In genomic region chr22:30423296-30423958, GRCh38 we compare ENCODE assay signal across 8 cellular contexts. TPM values are rescaled to one million over a fixed set of nuclear protein-coding genes. Genes with fewer than 3 reads are reported as not detected.
A peak's percentile ranks its signal among the peaks of the same experiment; 100 is the strongest.
DNase-seq lines count a peak whose midpoint lies in the region; ATAC-seq and TF ChIP-seq lines count a peak whose summit lies in the region.

No MANE protein-coding gene starts in this region.

- H3K27ac Mint-ChIP-seq in T-helper 17 cell = peak overlapping the region; percentile 97

- H3K4me1 ChIP-seq in right lobe of liver = peaks cover 0 to 73% (median 22%) of the 10 kb centered on the region in 4 donors

- H3K4me1 Mint-ChIP-seq in T-helper 17 cell = peaks cover 42% of the 10 kb centered on the region

- peak; percentile 34 for ATAC-seq in HG03175 (IDR thresholded peaks at IDR 0.05; ENCODE audit: unreplicated experiment)
- peak; percentile 1 for ATAC-seq in T-helper 17 cell
- peak; percentile 45 to 72 (median 66) for ATAC-seq in right lobe of liver

- H3K27me3 Mint-ChIP-seq in T-helper 17 cell = no peaks in the 10 kb centered on the region

- TF ChIP-seq CTCF in right lobe of liver (IDR thresholded peaks at IDR 0.05) = no peak

- peaks cover 0 to 25% (median 0%) of the 10 kb centered on the region in 4 donors for H3K36me3 ChIP-seq in right lobe of liver

- peak; percentile 84 for DNase-seq in activated effector memory CD4-positive, alpha-beta T cell treated with anti-CD3 and anti-CD28 coated beads, Interleukin-2, amount 50 U/mL, for 16 hours
- DNase-seq in activated effector memory CD4-positive, alpha-beta T cell treated with Interleukin-2 at 50 U/mL for 16 hours = no peak
- DNase-seq in T-helper 17 cell = peak; percentile 22 to 37 (median 27)
- DNase-seq in caudate nucleus (lab: John Stamatoyannopoulos, UW) = peak in 19 of 61 donors; percentile 39 to 77 (median 66)
- peak; percentile 63 to 93 (median 92) for DNase-seq in right lobe of liver
- DNase-seq in stimulated activated CD8-positive, alpha-beta memory T cell treated with anti-CD3 and anti-CD28 coated beads, Interleukin-4, amount 100 ng/mL, for 24 hours (ENCODE audit: low read depth) = peak; percentile 39
- no peak for DNase-seq in NCI-H128 (lab: John Stamatoyannopoulos, UW; ENCODE audit: unreplicated experiment)

- peak overlapping the region; percentile 95 for H3K4me3 Mint-ChIP-seq in T-helper 17 cell

- H3K27ac ChIP-seq in caudate nucleus (ENCODE audit: low read depth, low read length) = peak overlapping the region; percentile 98
- H3K27ac ChIP-seq in right lobe of liver = peak overlapping the region; percentile 95 to 99 (median 98)

- H3K9me3 ChIP-seq in T-helper 17 cell (ENCODE audit: control insufficient read depth, low read length, poor library complexity, severe bottlenecking) (no peaks in the 10 kb centered on the region), right lobe of liver (no peaks in the 10 kb centered on the region)

- 0% methylated on average over 8 of the region's 45 CpGs for WGBS in right lobe of liver (ENCODE audit: insufficient coverage, low coverage, low lambda C conversion rate, missing lambda C conversion rate)

- peak overlapping the region; percentile 51 to 59 (median 57) for H3K4me3 ChIP-seq in right lobe of liver

- H3K36me3 Mint-ChIP-seq in T-helper 17 cell (ENCODE audit: low read depth) = peaks cover 2% of the 10 kb centered on the region

- no peaks in the 10 kb centered on the region for H3K27me3 ChIP-seq in right lobe of liver

- TF ChIP-seq POLR2A in right lobe of liver (IDR thresholded peaks at IDR 0.05) = peak; percentile 93

- intact Hi-C loops in right lobe of liver (cut with DNase I) = no loop called here

RNA-seq across cellular contexts. Expression of gene MTFP1, which starts 2.1 kb away (rescaled TPM):
- total RNA-seq in T-helper 17 cell (10 to 100 TPM; 54.3 to 69.4 TPM), right lobe of liver (10 to 100 TPM in 3 of 6 experiments, 1 to 10 TPM in 3; 4.2 to 30.1 (median 9.1) TPM)

RNA-seq across cellular contexts. Expression of gene SEC14L2, which starts 26.6 kb away (rescaled TPM):
- 10 to 100 TPM; 37.2 to 62.6 TPM for total RNA-seq in T-helper 17 cell
- 100 to 1,000 TPM in 3 of 6 experiments, 10 to 100 TPM in 3; 42.7 to 240 (median 101) TPM for total RNA-seq in right lobe of liver

RNA-seq across cellular contexts. Expression of gene RNF215, which starts 36.2 kb away (rescaled TPM):
- total RNA-seq in T-helper 17 cell (10 to 100 TPM in 1 of 2 donors, 1 to 10 TPM in 1; 4.9 to 12.3 TPM), right lobe of liver (10 to 100 TPM in 1 of 6 experiments, 1 to 10 TPM in 5; 6.2 to 10.0 (median 7.4) TPM)

RNA-seq across cellular contexts. Expression of gene SEC14L3, which starts 48.4 kb away (rescaled TPM):
- total RNA-seq in T-helper 17 cell = not detected
- total RNA-seq in right lobe of liver = 1 to 10 TPM in 1 of 6 experiments, under 1 TPM in 3, not detected in 2; 0.31 to 1.1 (median 0.55) TPM

Comparison
In these comparisons a context has a peak if more than half of its experiments do, and no peak if none do; other contexts are left out.
1. DNase-seq: peak in activated effector memory CD4-positive, alpha-beta T cell treated with anti-CD3 and anti-CD28 coated beads, Interleukin-2, amount 50 U/mL, for 16 hours (single experiment), T-helper 17 cell (3 of 3), right lobe of liver (3 of 3) and stimulated activated CD8-positive, alpha-beta memory T cell treated with anti-CD3 and anti-CD28 coated beads, Interleukin-4, amount 100 ng/mL, for 24 hours (single experiment); none in activated effector memory CD4-positive, alpha-beta T cell treated with Interleukin-2 at 50 U/mL for 16 hours (single experiment) and NCI-H128 (single experiment).
2. ATAC-seq: peak in every context shown above with its lines; median percentile 66 in right lobe of liver; 34 in HG03175; 1 in T-helper 17 cell.